ENCODE assay signal across 10 cellular contexts in genomic region chr22:50622723-50623327, GRCh38. TPM values are rescaled to one million over a fixed set of nuclear protein-coding genes. Genes with fewer than 3 reads are reported as not detected.
A peak's percentile ranks its signal among the peaks of the same experiment; 100 is the strongest.
DNase-seq lines count a peak whose midpoint lies in the region; ATAC-seq and TF ChIP-seq lines count a peak whose summit lies in the region.
"Had no signal": no experiment of that assay in that cellular context is flagged by ENCODE, and none has a peak within 500 bp of the region (broad histone marks: within the 10 kb centered on the region; RNA-seq: fewer than 3 reads in every experiment).

No MANE protein-coding gene starts in this region.

- ATAC-seq in sciatic nerve (no peak), GM19351 (IDR thresholded peaks at IDR 0.05; ENCODE audit: unreplicated experiment) (no peak)

- peaks cover 33% of the 10 kb centered on the region for H3K4me1 Mint-ChIP-seq in T-helper 2 cell treated with Interferon-gamma antibody and Interleukin-4, amounts not matched to agents 5 μg/mL and 100 μg/mL, for 36 hours (ENCODE audit: low read depth)

- H3K23ac ChIP-seq in mesendoderm (ENCODE audit: low read length): no peak overlapping the region

- TF ChIP-seq POLR2A in sigmoid colon (IDR thresholded peaks at IDR 0.05): no peak

- peak overlapping the region; percentile 97 for H3K27ac Mint-ChIP-seq in T-helper 2 cell treated with Interferon-gamma antibody and Interleukin-4, amounts not matched to agents 5 μg/mL and 100 μg/mL, for 36 hours

- DNase-seq in T-helper 2 cell treated with Interferon-gamma antibody and Interleukin-4, amounts not matched to agents 5 μg/mL and 100 μg/mL, for 36 hours (ENCODE audit: low spot score): no peak
- DNase-seq in T-helper 2 cell (no peak), NCI-H2196 treated with DMSO at 0.1 percent for 48 hours (lab: John Stamatoyannopoulos, UW; ENCODE audit: unreplicated experiment) (peak; percentile 71), cerebellum (ENCODE audit: low spot score) (peak; percentile 94), sigmoid colon (peak; percentile 58), sciatic nerve (ENCODE audit: low spot score) (no peak), mesendoderm (no peak)
- DNase-seq: ACHN had no signal

- no peak overlapping the region for H2BK120ac ChIP-seq in mesendoderm (ENCODE audit: low read depth, low read length)

- intact Hi-C loops in sigmoid colon (cut with DNase I) (loop anchor here (5.0 kb wide), 1 partner anchor 81 kb away; no protein-coding TSS in a partner anchor), sciatic nerve (cut with DNase I) (no loop called here)

- H3K27me3 ChIP-seq in sigmoid colon (peaks cover 0 to 36% (median 20%) of the 10 kb centered on the region in 3 donors), mesendoderm (ENCODE audit: insufficient read depth, low read length, poor library complexity) (no peaks in the 10 kb centered on the region)

- H3K4me1 ChIP-seq in sigmoid colon (peaks cover 0 to 26% (median 17%) of the 10 kb centered on the region in 4 donors), mesendoderm (ENCODE audit: control insufficient read depth, low read depth, low read length) (no peaks in the 10 kb centered on the region)

- H3K27ac ChIP-seq in sigmoid colon: peak overlapping the region in 1 of 4 donors; percentile 27
- no peak overlapping the region for H3K27ac ChIP-seq in mesendoderm (ENCODE audit: low read depth, low read length)

- no peaks in the 10 kb centered on the region for H3K9me3 Mint-ChIP-seq in T-helper 2 cell treated with Interferon-gamma antibody and Interleukin-4, amounts not matched to agents 5 μg/mL and 100 μg/mL, for 36 hours
- H3K9me3 Mint-ChIP-seq: type B pancreatic cell had no signal

- H3K79me2 ChIP-seq in mesendoderm (ENCODE audit: control insufficient read depth, insufficient read depth, low read length): no peaks in the 10 kb centered on the region

- H3K18ac ChIP-seq in mesendoderm (ENCODE audit: low read length): no peak overlapping the region

- H3K4ac ChIP-seq in mesendoderm (ENCODE audit: low read depth, low read length): no peak overlapping the region

- H2BK15ac ChIP-seq in mesendoderm (replicated peaks; ENCODE audit: low read depth): no peak overlapping the region

- no peak for TF ChIP-seq EP300 in sigmoid colon (IDR thresholded peaks at IDR 0.05)

- H3K9me3 ChIP-seq in sigmoid colon: no peaks in the 10 kb centered on the region

- H3K56ac ChIP-seq in mesendoderm (ENCODE audit: low read length): no peak overlapping the region

- H3K9ac ChIP-seq in mesendoderm (ENCODE audit: low read length): no peak overlapping the region

- H3K4me3 ChIP-seq in sigmoid colon (no peak overlapping the region), mesendoderm (ENCODE audit: low read length) (no peak overlapping the region)

- H4K5ac ChIP-seq in mesendoderm (ENCODE audit: low read length): no peak overlapping the region

- H2BK5ac ChIP-seq in mesendoderm (ENCODE audit: low read length): no peak overlapping the region

- H3K36me3 Mint-ChIP-seq in T-helper 2 cell treated with Interferon-gamma antibody and Interleukin-4, amounts not matched to agents 5 μg/mL and 100 μg/mL, for 36 hours (ENCODE audit: low read depth): peaks cover 6% of the 10 kb centered on the region
- H3K36me3 Mint-ChIP-seq: type B pancreatic cell had no signal

- no peak overlapping the region for H4K8ac ChIP-seq in mesendoderm (ENCODE audit: low read depth, low read length)

- H3K4me3 Mint-ChIP-seq in T-helper 2 cell treated with Interferon-gamma antibody and Interleukin-4, amounts not matched to agents 5 μg/mL and 100 μg/mL, for 36 hours: peak overlapping the region; percentile 88

- no peaks in the 10 kb centered on the region for H3K27me3 Mint-ChIP-seq in T-helper 2 cell treated with Interferon-gamma antibody and Interleukin-4, amounts not matched to agents 5 μg/mL and 100 μg/mL, for 36 hours (ENCODE audit: low read depth)

- H3K79me1 ChIP-seq in mesendoderm (ENCODE audit: low read length): no peaks in the 10 kb centered on the region

- no peak overlapping the region for H3K4me2 ChIP-seq in mesendoderm (ENCODE audit: low read length)

- 16 to 60% methylated on average over 16 of the region's 16 CpGs for WGBS in sigmoid colon, 2 donors
- no CpG with 5 or more reads among the region's 16 CpGs for WGBS in mesendoderm (ENCODE audit: extremely low coverage, insufficient coverage, low lambda C conversion rate)

- H2AK5ac ChIP-seq in mesendoderm (ENCODE audit: low read length): no peak overlapping the region

- TF ChIP-seq CTCF in sigmoid colon (IDR thresholded peaks at IDR 0.05): no peak

- no peaks in the 10 kb centered on the region for H3K36me3 ChIP-seq in sigmoid colon
- H3K36me3 ChIP-seq in mesendoderm (ENCODE audit: control insufficient read depth, insufficient read depth, low read length): no peaks in the 10 kb centered on the region

RNA-seq across cellular contexts. Expression of gene ARSA, which starts 5.1 kb away (rescaled TPM):
- total RNA-seq in cerebellum: 5.9 TPM
- total RNA-seq in sigmoid colon: 10 to 100 TPM; 19.3 to 26.3 (median 23.8) TPM
- 10 to 100 TPM; 10.8 to 56.9 (median 26.8) TPM for polyA plus RNA-seq in sigmoid colon
- 38.1 TPM for total RNA-seq in sciatic nerve
- 3.3 TPM for polyA plus RNA-seq in mesendoderm (2013, experiment 1 of 2)
- polyA plus RNA-seq in mesendoderm (2013, experiment 2 of 2): 3.1 TPM

RNA-seq across cellular contexts. Expression of gene MAPK8IP2, which starts 22.2 kb away (rescaled TPM):
- total RNA-seq in cerebellum (38.4 TPM), sigmoid colon (1 to 10 TPM in 3 of 4 donors, under 1 TPM in 1; 0.66 to 2.9 (median 2.0) TPM), sciatic nerve (2.4 TPM)
- 1 to 10 TPM in 1 of 3 donors, under 1 TPM in 2; under 0.01 to 1.9 (median 0.23) TPM for polyA plus RNA-seq in sigmoid colon
- 0.65 TPM for polyA plus RNA-seq in mesendoderm (2013, experiment 1 of 2)
- 0.83 TPM for polyA plus RNA-seq in mesendoderm (2013, experiment 2 of 2)

RNA-seq across cellular contexts. Expression of gene CHKB, which starts 40.2 kb away (rescaled TPM):
- total RNA-seq in cerebellum: 29.0 TPM
- 10 to 100 TPM; 22.0 to 55.1 (median 39.2) TPM for total RNA-seq in sigmoid colon
- polyA plus RNA-seq in sigmoid colon: 10 to 100 TPM; 24.7 to 90.0 (median 37.8) TPM
- 73.9 TPM for total RNA-seq in sciatic nerve
- polyA plus RNA-seq in mesendoderm (2013, experiment 1 of 2): 28.8 TPM
- polyA plus RNA-seq in mesendoderm (2013, experiment 2 of 2): 29.1 TPM

RNA-seq across cellular contexts. Expression of gene CPT1B, which starts 44.6 kb away (rescaled TPM):
- total RNA-seq in cerebellum: 9.2 TPM
- 10 to 100 TPM in 1 of 4 donors, 1 to 10 TPM in 3; 1.4 to 10.2 (median 6.1) TPM for total RNA-seq in sigmoid colon
- polyA plus RNA-seq in sigmoid colon: 10 to 100 TPM in 1 of 3 donors, 1 to 10 TPM in 2; 3.2 to 22.6 (median 4.2) TPM
- total RNA-seq in sciatic nerve: 18.2 TPM
- polyA plus RNA-seq in mesendoderm (2013, experiment 1 of 2): 11.7 TPM
- 11.4 TPM for polyA plus RNA-seq in mesendoderm (2013, experiment 2 of 2)

RNA-seq across cellular contexts. Expression of gene SHANK3, which starts 49.8 kb away (rescaled TPM):
- 6.4 TPM for total RNA-seq in cerebellum
- total RNA-seq in sigmoid colon: 10 to 100 TPM in 1 of 4 donors, 1 to 10 TPM in 3; 2.5 to 14.4 (median 3.7) TPM
- polyA plus RNA-seq in sigmoid colon: 1 to 10 TPM in 1 of 3 donors, under 1 TPM in 2; 0.23 to 6.6 (median 0.60) TPM
- 56.6 TPM for total RNA-seq in sciatic nerve
- polyA plus RNA-seq in mesendoderm (2013, experiment 1 of 2): 1.2 TPM
- polyA plus RNA-seq in mesendoderm (2013, experiment 2 of 2): 1.1 TPM

Comparison
In these comparisons a context has a peak if more than half of its experiments do, and no peak if none do; other contexts are left out.
1. DNase-seq: peak in NCI-H2196 treated with DMSO at 0.1 percent for 48 hours (single experiment), cerebellum (single experiment) and sigmoid colon (single experiment); none in T-helper 2 cell treated with Interferon-gamma antibody and Interleukin-4, amounts not matched to agents 5 μg/mL and 100 μg/mL, for 36 hours (single experiment), T-helper 2 cell (0 of 5), sciatic nerve (single experiment) and mesendoderm (single experiment).
2. RNA of gene MAPK8IP2, which starts 22.2 kb away (total RNA-seq): 38.4 TPM in cerebellum (single experiment); 2.4 TPM in sciatic nerve (single experiment) and 0.66 to 2.9 TPM in sigmoid colon; every median in the first group is over 10 times any median in the second.